Comparison of ENCODE assay signal across 8 cellular contexts in genomic region chr1:11012260-11013159, GRCh38. TPM values are rescaled to one million over a fixed set of nuclear protein-coding genes. Genes with fewer than 3 reads are reported as not detected.
DNase-seq lines count a peak whose midpoint lies in the region; ATAC-seq and TF ChIP-seq lines count a peak whose summit lies in the region.

Gene TARDBP (plus strand): TSS chr1:11012654. CDS start chr1:11013728, 1,074 bp downstream.

- intact Hi-C loops in mammary epithelial cell (cut with micrococcal nuclease) = loop anchor here (1.0 kb wide), 1 partner anchor 112 kb away; no protein-coding TSS in a partner anchor

- H3K9me3 ChIP-seq in AG04450 (ENCODE audit: control insufficient read depth, insufficient read depth, low read length) (no peaks in the 10 kb centered on the region), mammary epithelial cell (replicated peaks; ENCODE audit: insufficient read depth, low read length) (no peaks in the 10 kb centered on the region), smooth muscle cell (replicated peaks; ENCODE audit: low read depth) (no peaks in the 10 kb centered on the region)

- H3K4me1 ChIP-seq in mammary epithelial cell (ENCODE audit: insufficient read depth, low read length) = peaks cover 17% of the 10 kb centered on the region
- H3K4me1 ChIP-seq in smooth muscle cell (ENCODE audit: low read depth) = peaks cover 15% of the 10 kb centered on the region

- H3K79me2 ChIP-seq in mammary epithelial cell (ENCODE audit: insufficient read depth, low read length) (peaks cover 51% of the 10 kb centered on the region), smooth muscle cell (ENCODE audit: low read depth) (peaks cover 48% of the 10 kb centered on the region)

- H4K20me1 ChIP-seq in mammary epithelial cell (ENCODE audit: insufficient read depth, low read length) (peaks cover 10% of the 10 kb centered on the region), smooth muscle cell (ENCODE audit: low read depth) (peaks cover 50% of the 10 kb centered on the region)

- H3K4me3 ChIP-seq in AG04450 (ENCODE audit: low read depth, low read length) (peak within 1 kb of the TSS; percentile 91), WI38 (ENCODE audit: low read depth, low read length) (peak within 1 kb of the TSS; percentile 87), mammary epithelial cell (replicated peaks in 1 of 3; ENCODE audit: insufficient read depth in 1 of 3, low read depth in 2 of 3, low read length in 3 of 3) (peak within 1 kb of the TSS; percentile 79 to 97 (median 79)), smooth muscle cell (peak within 1 kb of the TSS; percentile 90)

- peak within 1 kb of the TSS; percentile 90 for H3K4me2 ChIP-seq in mammary epithelial cell (ENCODE audit: insufficient read depth, low read depth, low read length)
- H3K4me2 ChIP-seq in smooth muscle cell = peak within 1 kb of the TSS; percentile 89

- in situ Hi-C loops in mammary epithelial cell (cut with MboI; ENCODE audit: low sequenced_read_pairs in 2 of 2) = no loop called here

- peak; percentile 70 for DNase-seq in AG04450 (ENCODE audit: low read depth, low spot score)
- peak; percentile 79 for DNase-seq in NCI-H2196 treated with DMSO at 0.1 percent for 48 hours (lab: John Stamatoyannopoulos, UW; ENCODE audit: unreplicated experiment)
- DNase-seq in mammary epithelial cell = peak; percentile 90
- DNase-seq in iPS-NIHi7 (ENCODE audit: extremely low spot score) = peak; percentile 100
- peak; percentile 94 for DNase-seq in smooth muscle cell (lab: John Stamatoyannopoulos, UW; ENCODE audit: unreplicated experiment)

- peak; percentile 91 for ATAC-seq in GM18907 (IDR thresholded peaks at IDR 0.05; ENCODE audit: unreplicated experiment)
- peak; percentile 81 for ATAC-seq in HG03139 (IDR thresholded peaks at IDR 0.05; ENCODE audit: unreplicated experiment)

- TF ChIP-seq CTCF in AG04450 (IDR thresholded peaks at IDR 0.05; ENCODE audit: low read depth, low read length) (no peak), WI38 (IDR thresholded peaks at IDR 0.05; ENCODE audit: low read depth, low read length) (no peak), mammary epithelial cell (conservative IDR thresholded peaks at IDR 0.05 in 1 of 2, IDR thresholded peaks at IDR 0.05 in 1 of 2; ENCODE audit: extremely low read depth in 1 of 2, insufficient read depth in 1 of 2, low read depth in 1 of 2, low read length in 2 of 2) (no peak), smooth muscle cell (IDR thresholded peaks at IDR 0.05; ENCODE audit: borderline replicate concordance, insufficient read depth, poor library complexity, severe bottlenecking) (no peak)

- CTCF ChIA-PET in AG04450 (lab: Charles Lee) = interaction anchor here (0.6 to 2.1 kb wide), 4 partner anchors 25 to 518 kb away, joined by 3 to 9 read pairs (median 3); no protein-coding TSS in a partner anchor
- CTCF ChIA-PET in mammary epithelial cell (lab: Charles Lee; ENCODE audit: low non-redundant PET) = no interaction called here

- no peaks in the 10 kb centered on the region for H3F3A ChIP-seq in smooth muscle cell (ENCODE audit: low read depth)

- H3K27ac ChIP-seq in AG04450 (ENCODE audit: low read depth, low read length) (peak within 1 kb of the TSS; percentile 92), mammary epithelial cell (ENCODE audit: insufficient read depth, low read depth, low read length) (peak within 1 kb of the TSS; percentile 97), smooth muscle cell (ENCODE audit: low read depth) (peak within 1 kb of the TSS; percentile 97)

- TSS peak; percentile 55 for BruUV-seq in mammary epithelial cell (replicated peaks; lab: Mats Ljungman, UMichigan)

- dilution Hi-C loops in mammary epithelial cell (cut with HindIII; ENCODE audit: low sequenced_read_pairs) = loop anchor here (5.0 kb wide), 1 partner anchor 105 kb away; no protein-coding TSS in a partner anchor

- WGBS in mammary epithelial cell (ENCODE audit: low coverage, missing lambda C conversion rate) = 3% methylated on average over 19 of the region's 94 CpGs
- 1% methylated on average over 91 of the region's 94 CpGs for WGBS in smooth muscle cell (ENCODE audit: low lambda C conversion rate)

- POLR2A ChIA-PET in AG04450 (lab: Yijun Ruan, JAX) = interaction anchor here (0.7 to 1.7 kb wide), 7 partner anchors 9 to 250 kb away, joined by 3 to 12 read pairs (median 5); partner anchors contain the start of gene MTOR

- H3K9ac ChIP-seq in mammary epithelial cell (ENCODE audit: insufficient read depth, low read length) (peak within 1 kb of the TSS; percentile 96), smooth muscle cell (ENCODE audit: low read depth) (peak within 1 kb of the TSS; percentile 100)

- no peaks in the 10 kb centered on the region for H3K27me3 ChIP-seq in AG04450 (ENCODE audit: control insufficient read depth, insufficient read depth, low read length)
- no peaks in the 10 kb centered on the region for H3K27me3 ChIP-seq in mammary epithelial cell (ENCODE audit: insufficient read depth, low read length)
- H3K27me3 ChIP-seq in smooth muscle cell (ENCODE audit: low read depth) = no peaks in the 10 kb centered on the region

- H3K36me3 ChIP-seq in mammary epithelial cell (ENCODE audit: insufficient read depth, low read length) (peaks cover 32% of the 10 kb centered on the region), smooth muscle cell (ENCODE audit: low read depth) (peaks cover 14% of the 10 kb centered on the region)

- H2AFZ ChIP-seq in mammary epithelial cell (ENCODE audit: low read depth, low read length) (peak within 1 kb of the TSS; percentile 89), smooth muscle cell (ENCODE audit: low read depth) (peak within 1 kb of the TSS; percentile 95)

RNA-seq across cellular contexts. Expression of gene TARDBP, which starts in this region (rescaled TPM):
- 148 and 218 TPM in 2 replicates for polyA plus RNA-seq in AG04450 (2011; rRNA removed)
- 121 and 130 TPM in 2 replicates for polyA minus RNA-seq in AG04450 (2011; rRNA and poly(A)+ RNA removed)
- 100 to 1,000 TPM in 1 of 2 donors, 10 to 100 TPM in 1; 32.2 to 122 TPM for total RNA-seq in mammary epithelial cell
- 88.6 TPM for polyA plus RNA-seq in mammary epithelial cell
- 241 TPM for polyA minus RNA-seq in mammary epithelial cell
- total RNA-seq in smooth muscle cell = 69.7 and 105 TPM in 2 replicates
- polyA plus RNA-seq in smooth muscle cell = 90.6 and 103 TPM in 2 replicates

Comparison
In these comparisons a context has a peak if more than half of its experiments do, and no peak if none do; other contexts are left out.
1. Peak in every context shown above with its lines: DNase-seq, ATAC-seq, H3K4me3 ChIP-seq and H3K27ac ChIP-seq.